11 cellular contexts compared by ENCODE assay signal in genomic region chr12:70354777-70355176, GRCh38.
"Had no signal": no experiment of that assay in that cellular context is flagged by ENCODE, and none has a peak within 500 bp of the region (broad histone marks: within the 10 kb centered on the region; RNA-seq: fewer than 3 reads in every experiment).

No MANE protein-coding gene starts in this region.

- H3K27me3 ChIP-seq: left lung, tibial artery, uterus had no signal

- H3K4me1 Mint-ChIP-seq: activated CD4-positive, alpha-beta T cell treated with anti-CD3 and anti-CD28 coated beads, Interleukin-2, amount 10 ng/mL, durations not matched to agents 24 days and 14 days; nephron progenitor cell had no signal

- H3K9me3 Mint-ChIP-seq: activated B cell treated with CpG ODN at 0.5 μM for 24 hours; activated CD4-positive, alpha-beta T cell treated with anti-CD3 and anti-CD28 coated beads, Interleukin-2, amount 10 ng/mL, durations not matched to agents 24 days and 14 days; activated T-helper 2 cell treated with anti-CD3 and anti-CD28 coated beads, Interferon-gamma antibody, Interleukin-2, Interleukin-4, amounts not matched to agents 10 μg/mL and 5 μg/mL and 100 μg/mL, durations not matched to agents 14 hours and 24 hours and 36 hours; nephron progenitor cell; T-helper 1 cell treated with Interleukin-12 subunit alpha and Interleukin-12 subunit beta and Interleukin-4 antibody, amounts not matched to agents 30 μg/mL and 1 μg/mL, for 36 hours had no signal

- H3K4me1 ChIP-seq: tibial artery, uterus had no signal

- H3K4me3 Mint-ChIP-seq: activated B cell treated with CpG ODN at 0.5 μM for 24 hours; activated CD4-positive, alpha-beta T cell treated with anti-CD3 and anti-CD28 coated beads, Interleukin-2, amount 10 ng/mL, durations not matched to agents 24 days and 14 days; nephron progenitor cell; T-helper 1 cell treated with Interleukin-12 subunit alpha and Interleukin-12 subunit beta and Interleukin-4 antibody, amounts not matched to agents 30 μg/mL and 1 μg/mL, for 36 hours had no signal

- H3K27me3 Mint-ChIP-seq: activated B cell treated with CpG ODN at 0.5 μM for 24 hours; activated CD4-positive, alpha-beta T cell treated with anti-CD3 and anti-CD28 coated beads, Interleukin-2, amount 10 ng/mL, durations not matched to agents 24 days and 14 days had no signal

- H3K27ac ChIP-seq: tibial artery, uterus had no signal

- H3K4me3 ChIP-seq: left lung, tibial artery, uterus had no signal

- DNase-seq: activated B cell treated with CpG ODN at 0.5 μM for 24 hours; activated CD4-positive, alpha-beta T cell treated with anti-CD3 and anti-CD28 coated beads, Interleukin-2, amount 10 ng/mL, durations not matched to agents 24 days and 14 days; activated naive CD4-positive, alpha-beta T cell treated with anti-CD3 and anti-CD28 coated beads, Interleukin-2, amount 50 U/mL, for 16 hours; left lung; mesenchymal stem cell; nephron progenitor cell; stimulated activated CD4-positive, alpha-beta T cell treated with anti-CD3 and anti-CD28 coated beads, Interleukin-15, amount 100 ng/mL, for 24 hours; tibial artery; uterus had no signal

- H3K36me3 ChIP-seq: uterus had no signal

- H3K9me3 ChIP-seq: left lung, tibial artery, uterus had no signal

- H3K27ac Mint-ChIP-seq: activated CD4-positive, alpha-beta T cell treated with anti-CD3 and anti-CD28 coated beads, Interleukin-2, amount 10 ng/mL, durations not matched to agents 24 days and 14 days; activated T-helper 2 cell treated with anti-CD3 and anti-CD28 coated beads, Interferon-gamma antibody, Interleukin-2, Interleukin-4, amounts not matched to agents 10 μg/mL and 5 μg/mL and 100 μg/mL, durations not matched to agents 14 hours and 24 hours and 36 hours; nephron progenitor cell; T-helper 1 cell treated with Interleukin-12 subunit alpha and Interleukin-12 subunit beta and Interleukin-4 antibody, amounts not matched to agents 30 μg/mL and 1 μg/mL, for 36 hours had no signal
